In genomic region chr19:57406516-57407123, GRCh38 we compare ENCODE assay signal across 9 cellular contexts. TPM values are rescaled to one million over a fixed set of nuclear protein-coding genes. Genes with fewer than 3 reads are reported as not detected.
DNase-seq lines count a peak whose midpoint lies in the region; ATAC-seq, FAIRE-seq and TF ChIP-seq lines count a peak whose summit lies in the region.
"Had no signal": no experiment of that assay in that cellular context is flagged by ENCODE, and none has a peak within 500 bp of the region (broad histone marks: within the 10 kb centered on the region; RNA-seq: fewer than 3 reads in every experiment).

No MANE protein-coding gene starts in this region.

- no peak overlapping the region for H3K4me3 Mint-ChIP-seq in activated CD4-positive, alpha-beta memory T cell treated with anti-CD3 and anti-CD28 coated beads for 36 hours

- H3K4me1 Mint-ChIP-seq in activated CD4-positive, alpha-beta memory T cell treated with anti-CD3 and anti-CD28 coated beads for 36 hours (ENCODE audit: low read depth), result peaks cover 8% of the 10 kb centered on the region

- TF ChIP-seq EP300 in A549 (IDR thresholded peaks at IDR 0.05) (no peak), ovary (IDR thresholded peaks at IDR 0.05) (no peak)

- intact Hi-C loops in activated CD4-positive, alpha-beta memory T cell treated with anti-CD3 and anti-CD28 coated beads for 36 hours (cut with micrococcal nuclease), result loop anchor here (1.0 to 10.0 kb wide), 3 partner anchors 274 to 749 kb away; partner anchors contain the start of gene ZNF551
- intact Hi-C loops in ovary (cut with DNase I), result no loop called here

- no peak overlapping the region for H3K4me2 ChIP-seq in A549
- no peak overlapping the region for H3K4me2 ChIP-seq in GM23248 (ENCODE audit: unreplicated experiment)

- peaks cover 70% of the 10 kb centered on the region for H3K9me3 ChIP-seq in A549
- H3K9me3 ChIP-seq in GM23248 (ENCODE audit: low read depth), result no peaks in the 10 kb centered on the region
- peaks cover 0 to 25% of the 10 kb centered on the region in 2 donors for H3K9me3 ChIP-seq in ovary

- CTCF ChIA-PET in A549 (lab: Yijun Ruan, JAX), result interaction anchor here (0.6 to 0.8 kb wide), 3 partner anchors 8 to 1062 kb away, joined by 3 read pairs; no protein-coding TSS in a partner anchor
- CTCF ChIA-PET in activated CD4-positive, alpha-beta memory T cell treated with anti-CD3 and anti-CD28 coated beads for 36 hours (lab: Charles Lee), result interaction anchor here (0.7 to 0.8 kb wide), 2 partner anchors 21 to 264 kb away, joined by 3 read pairs; no protein-coding TSS in a partner anchor

- peaks cover 14% of the 10 kb centered on the region for H3K9me3 Mint-ChIP-seq in activated CD4-positive, alpha-beta memory T cell treated with anti-CD3 and anti-CD28 coated beads for 36 hours

- DNase-seq in A549 (ENCODE audit: low read depth in 1 of 2, low spot score in 1 of 2), result peak in 1 of 2 experiments; percentile 46
- peak; percentile 80 for DNase-seq in GM23248
- DNase-seq in NCI-H526 (lab: John Stamatoyannopoulos, UW), result peak; percentile 30 to 80
- peak; percentile 84 for DNase-seq in activated CD4-positive, alpha-beta memory T cell treated with anti-CD3 and anti-CD28 coated beads for 36 hours
- DNase-seq in dermis blood vessel endothelial cell, result peak; percentile 77
- peak; percentile 63 to 68 for DNase-seq in lung microvascular endothelial cell (ENCODE audit: low read depth in 2 of 2)
- DNase-seq in stimulated activated CD8-positive, alpha-beta memory T cell treated with anti-CD3 and anti-CD28 coated beads, Interleukin-7, amount 100 ng/mL, for 24 hours (ENCODE audit: low read depth), result peak; percentile 29
- DNase-seq in ovary, result no peak

- in situ Hi-C loops in GM23248 (cut with MboI), result no loop called here

- H3K27ac Mint-ChIP-seq in activated CD4-positive, alpha-beta memory T cell treated with anti-CD3 and anti-CD28 coated beads for 36 hours, result no peak overlapping the region

- H3K36me3 ChIP-seq in GM23248 (ENCODE audit: low read depth), result no peaks in the 10 kb centered on the region
- no peaks in the 10 kb centered on the region for H3K36me3 ChIP-seq in ovary

- H3F3A ChIP-seq in GM23248 (ENCODE audit: insufficient read depth), result peaks cover 14% of the 10 kb centered on the region; the same call in 1 of the 2 replicates

- no peaks in the 10 kb centered on the region for H3K27me3 ChIP-seq in GM23248 (replicated peaks; ENCODE audit: insufficient read depth)
- H3K27me3 ChIP-seq in ovary, result no peaks in the 10 kb centered on the region

- no peak overlapping the region for H3K9ac ChIP-seq in GM23248

- peaks cover 12% of the 10 kb centered on the region for H3K79me2 ChIP-seq in GM23248 (ENCODE audit: insufficient read depth)

- TF ChIP-seq POLR2A in A549 (IDR thresholded peaks at IDR 0.05; ENCODE audit: low read length) (no peak), ovary (IDR thresholded peaks at IDR 0.05) (no peak)

- WGBS in A549 (ENCODE audit: missing lambda C conversion rate), result 41% methylated on average over 8 of the region's 8 CpGs
- WGBS in GM23248 (ENCODE audit: low coverage in 1 of 2, low lambda C conversion rate in 2 of 2, missing lambda C conversion rate in 2 of 2), 2 experiments, result 14 to 19% methylated on average over 8 of the region's 8 CpGs
- 16 to 18% (median 17%) methylated on average over 8 of the region's 8 CpGs for WGBS in ovary, 3 donors

- H3K27me3 Mint-ChIP-seq in activated CD4-positive, alpha-beta memory T cell treated with anti-CD3 and anti-CD28 coated beads for 36 hours, result no peaks in the 10 kb centered on the region

- peaks cover 3% of the 10 kb centered on the region for H3K36me3 Mint-ChIP-seq in activated CD4-positive, alpha-beta memory T cell treated with anti-CD3 and anti-CD28 coated beads for 36 hours

- no peaks in the 10 kb centered on the region for H3K9me2 ChIP-seq in GM23248 (ENCODE audit: insufficient read depth)

- H3K4me3 ChIP-seq in A549 (no peak overlapping the region), GM23248 (no peak overlapping the region), ovary (no peak overlapping the region)

- FAIRE-seq in A549 (lab: Jason Lieb, UNC), result no peak
- FAIRE-seq: G401.6 had no signal

- H4K20me1 ChIP-seq in GM23248 (ENCODE audit: insufficient read depth), result no peaks in the 10 kb centered on the region

- POLR2A ChIA-PET in A549 (lab: Yijun Ruan, JAX), result no interaction called here
- POLR2A ChIA-PET in activated CD4-positive, alpha-beta memory T cell treated with anti-CD3 and anti-CD28 coated beads for 36 hours (lab: Charles Lee), result no interaction called here

- TF ChIP-seq CTCF in A549 (IDR thresholded peaks at IDR 0.05) (0 out of 3 replicates have a peak, but pooled peaks have one; percentile 7), ovary (IDR thresholded peaks at IDR 0.05) (no peak)

- H3K4me1 ChIP-seq in A549, result no peaks in the 10 kb centered on the region
- no peaks in the 10 kb centered on the region for H3K4me1 ChIP-seq in GM23248 (ENCODE audit: insufficient read depth)
- H3K4me1 ChIP-seq in ovary (ENCODE audit: insufficient read depth), result peaks cover 1% of the 10 kb centered on the region

- peak in 1 of 2 experiments; percentile 59; a peak in 2 of 5 replicates for TF ChIP-seq RAD21 in A549 (conservative IDR thresholded peaks at IDR 0.05 in 1 of 2, IDR thresholded peaks at IDR 0.05 in 1 of 2)

- no peak for ATAC-seq in A549

- H2AFZ ChIP-seq in GM23248, result no peak overlapping the region

- H3K27ac ChIP-seq in A549 (no peak overlapping the region), GM23248 (no peak overlapping the region), ovary (no peak overlapping the region)

RNA-seq across cellular contexts. Expression of gene ZNF17, which starts 4.3 kb away (rescaled TPM):
- polyA plus RNA-seq in A549 (2011; rRNA removed), result 6.4 and 6.8 TPM in 2 replicates
- 3.4 and 3.7 TPM in 2 replicates for polyA plus RNA-seq in A549 (2012; cell fraction: cytosol; rRNA removed)
- polyA plus RNA-seq in A549 (2012; cell fraction: nucleus; rRNA removed), result 2.6 and 2.7 TPM in 2 replicates
- polyA plus RNA-seq in A549 (2017; fragmentation: RNase III; extraction: RNeasy Plus Mini Kit Qiagen cat#74134 plus additional on column Dnase treatment), result 3.8 to 4.1 TPM (median 4.0 TPM) in 3 replicates
- 17.6 and 32.9 TPM in 2 replicates for polyA minus RNA-seq in A549 (2011; rRNA and poly(A)+ RNA removed)
- total RNA-seq in GM23248 (2014; rRNA removed; shearing (Covaris generic)), result 4.8 and 19.9 TPM in 2 replicates
- polyA plus RNA-seq in GM23248 (2016; fragmentation: Nextera tagmentation; extraction: Ambion mirVana), result 3.5 and 4.1 TPM in 2 replicates
- total RNA-seq in activated CD4-positive, alpha-beta memory T cell treated with anti-CD3 and anti-CD28 coated beads for 36 hours, result 1 to 10 TPM; 4.2 to 5.0 TPM
- total RNA-seq in dermis blood vessel endothelial cell, result 10.9 and 11.4 TPM in 2 replicates
- 6.8 and 10.9 TPM in 2 replicates for total RNA-seq in lung microvascular endothelial cell
- total RNA-seq in ovary, result 10 to 100 TPM in 6 of 7 donors, 1 to 10 TPM in 1; 5.4 to 22.4 (median 18.7) TPM
- 1 to 10 TPM; 6.3 to 7.2 TPM for polyA plus RNA-seq in ovary

RNA-seq across cellular contexts. Expression of gene ZNF548, which starts 17.0 kb away (rescaled TPM):
- polyA plus RNA-seq in A549 (2011; rRNA removed) (9.6 and 11.3 TPM in 2 replicates), A549 (2017; fragmentation: RNase III; extraction: RNeasy Plus Mini Kit Qiagen cat#74134 plus additional on column Dnase treatment) (6.4 to 8.4 TPM (median 7.4 TPM) in 3 replicates), GM23248 (2016; fragmentation: Nextera tagmentation; extraction: Ambion mirVana) (6.8 and 6.9 TPM in 2 replicates), ovary (10 to 100 TPM; 13.4 to 13.7 TPM)
- 3.4 and 5.1 TPM in 2 replicates for polyA plus RNA-seq in A549 (2012; cell fraction: cytosol; rRNA removed)
- 4.7 and 11.0 TPM in 2 replicates for polyA plus RNA-seq in A549 (2012; cell fraction: nucleus; rRNA removed)
- polyA minus RNA-seq in A549 (2011; rRNA and poly(A)+ RNA removed), result 18.7 and 24.9 TPM in 2 replicates
- 11.1 and 20.3 TPM in 2 replicates for total RNA-seq in GM23248 (2014; rRNA removed; shearing (Covaris generic))
- 10 to 100 TPM; 12.0 to 12.1 TPM for total RNA-seq in activated CD4-positive, alpha-beta memory T cell treated with anti-CD3 and anti-CD28 coated beads for 36 hours
- total RNA-seq in dermis blood vessel endothelial cell (13.3 and 16.0 TPM in 2 replicates), lung microvascular endothelial cell (8.1 and 11.3 TPM in 2 replicates), ovary (10 to 100 TPM; 14.5 to 28.2 (median 24.4) TPM)

RNA-seq across cellular contexts. Expression of gene ZNF749, which starts 28.5 kb away (rescaled TPM):
- polyA plus RNA-seq in A549 (2011; rRNA removed), result 25.2 and 30.9 TPM in 2 replicates
- polyA plus RNA-seq in A549 (2012; cell fraction: cytosol; rRNA removed), result 17.0 and 18.6 TPM in 2 replicates
- polyA plus RNA-seq in A549 (2012; cell fraction: nucleus; rRNA removed), result 10.6 and 10.7 TPM in 2 replicates
- 11.7 to 12.6 TPM (median 12.4 TPM) in 3 replicates for polyA plus RNA-seq in A549 (2017; fragmentation: RNase III; extraction: RNeasy Plus Mini Kit Qiagen cat#74134 plus additional on column Dnase treatment)
- 23.9 and 34.3 TPM in 2 replicates for polyA minus RNA-seq in A549 (2011; rRNA and poly(A)+ RNA removed)
- 2.4 and 3.6 TPM in 2 replicates for total RNA-seq in GM23248 (2014; rRNA removed; shearing (Covaris generic))
- polyA plus RNA-seq in GM23248 (2016; fragmentation: Nextera tagmentation; extraction: Ambion mirVana), result 15.8 and 17.5 TPM in 2 replicates
- 1 to 10 TPM; 9.3 to 9.4 TPM for total RNA-seq in activated CD4-positive, alpha-beta memory T cell treated with anti-CD3 and anti-CD28 coated beads for 36 hours
- total RNA-seq in dermis blood vessel endothelial cell, result 10.7 and 12.6 TPM in 2 replicates
- total RNA-seq in lung microvascular endothelial cell, result 6.5 and 8.7 TPM in 2 replicates
- 10 to 100 TPM in 4 of 7 donors, 1 to 10 TPM in 3; 7.5 to 21.7 (median 10.8) TPM for total RNA-seq in ovary
- polyA plus RNA-seq in ovary, result 10 to 100 TPM in 1 of 2 donors, 1 to 10 TPM in 1; 4.0 to 12.9 TPM

RNA-seq across cellular contexts. Expression of gene TRAPPC2B, which starts 43.3 kb away (rescaled TPM):
- 25.1 and 27.8 TPM in 2 replicates for polyA plus RNA-seq in A549 (2011; rRNA removed)
- 12.2 and 12.4 TPM in 2 replicates for polyA plus RNA-seq in A549 (2012; cell fraction: cytosol; rRNA removed)
- polyA plus RNA-seq in A549 (2012; cell fraction: nucleus; rRNA removed), result 6.4 and 9.2 TPM in 2 replicates
- 12.2 to 15.7 TPM (median 14.5 TPM) in 3 replicates for polyA plus RNA-seq in A549 (2017; fragmentation: RNase III; extraction: RNeasy Plus Mini Kit Qiagen cat#74134 plus additional on column Dnase treatment)
- 7.9 and 10.6 TPM in 2 replicates for polyA minus RNA-seq in A549 (2011; rRNA and poly(A)+ RNA removed)
- 9.2 and 21.6 TPM in 2 replicates for total RNA-seq in GM23248 (2014; rRNA removed; shearing (Covaris generic))
- 30.3 and 33.0 TPM in 2 replicates for polyA plus RNA-seq in GM23248 (2016; fragmentation: Nextera tagmentation; extraction: Ambion mirVana)
- 1 to 10 TPM; 3.3 to 3.9 TPM for total RNA-seq in activated CD4-positive, alpha-beta memory T cell treated with anti-CD3 and anti-CD28 coated beads for 36 hours
- total RNA-seq in dermis blood vessel endothelial cell, result 8.8 and 11.6 TPM in 2 replicates
- total RNA-seq in lung microvascular endothelial cell, result 6.1 and 9.1 TPM in 2 replicates
- total RNA-seq in ovary, result 10 to 100 TPM in 6 of 7 donors, 1 to 10 TPM in 1; 9.1 to 23.6 (median 11.6) TPM
- 10 to 100 TPM; 10.3 to 25.1 TPM for polyA plus RNA-seq in ovary

RNA-seq across cellular contexts. Expression of gene ZNF547, which starts 43.3 kb away (rescaled TPM):
- 2.9 TPM in 2 replicates for polyA plus RNA-seq in A549 (2011; rRNA removed)
- 0.36 and 0.52 TPM in 2 replicates for polyA plus RNA-seq in A549 (2012; cell fraction: cytosol; rRNA removed)
- 0.73 and 1.0 TPM in 2 replicates for polyA plus RNA-seq in A549 (2012; cell fraction: nucleus; rRNA removed)
- polyA plus RNA-seq in A549 (2017; fragmentation: RNase III; extraction: RNeasy Plus Mini Kit Qiagen cat#74134 plus additional on column Dnase treatment), result 1.7 to 2.1 TPM (median 2.0 TPM) in 3 replicates
- polyA minus RNA-seq in A549 (2011; rRNA and poly(A)+ RNA removed), result 3.4 and 10.5 TPM in 2 replicates
- total RNA-seq in GM23248 (2014; rRNA removed; shearing (Covaris generic)), result 1.4 and 2.1 TPM in 2 replicates
- polyA plus RNA-seq in GM23248 (2016; fragmentation: Nextera tagmentation; extraction: Ambion mirVana), result 1.2 and 2.0 TPM in 2 replicates
- 1 to 10 TPM; 1.0 to 1.4 TPM for total RNA-seq in activated CD4-positive, alpha-beta memory T cell treated with anti-CD3 and anti-CD28 coated beads for 36 hours
- total RNA-seq in dermis blood vessel endothelial cell, result 1.9 and 3.6 TPM in 2 replicates
- 1.7 and 3.0 TPM in 2 replicates for total RNA-seq in lung microvascular endothelial cell
- 1 to 10 TPM; 1.2 to 4.7 (median 3.0) TPM for total RNA-seq in ovary
- 1 to 10 TPM; 1.8 to 2.9 TPM for polyA plus RNA-seq in ovary

Comparison
In these comparisons a context has a peak if more than half of its experiments do, and no peak if none do; other contexts are left out.
1. DNase-seq: peak in GM23248 (single experiment), NCI-H526 (2 of 2), activated CD4-positive, alpha-beta memory T cell treated with anti-CD3 and anti-CD28 coated beads for 36 hours (single experiment), dermis blood vessel endothelial cell (single experiment), lung microvascular endothelial cell (2 of 2) and stimulated activated CD8-positive, alpha-beta memory T cell treated with anti-CD3 and anti-CD28 coated beads, Interleukin-7, amount 100 ng/mL, for 24 hours (single experiment); none in ovary (0 of 5).